In genomic region chr5:150753463-150753862, GRCh38 we compare ENCODE assay signal across 17 cellular contexts. TPM values are rescaled to one million over a fixed set of nuclear protein-coding genes. Genes with fewer than 3 reads are reported as not detected.
DNase-seq lines count a peak whose midpoint lies in the region; ATAC-seq and TF ChIP-seq lines count a peak whose summit lies in the region.
"Had no signal": no experiment of that assay in that cellular context is flagged by ENCODE, and none has a peak within 500 bp of the region (broad histone marks: within the 10 kb centered on the region; RNA-seq: fewer than 3 reads in every experiment).

No MANE protein-coding gene starts in this region.

- H3K79me1 ChIP-seq in H9 (ENCODE audit: insufficient read depth, low read depth, low read length, poor library complexity, severe bottlenecking), result peaks cover 3% of the 10 kb centered on the region

- H4K91ac ChIP-seq in H9 (ENCODE audit: insufficient read length, low read depth, low read length), result no peak overlapping the region

- no peak overlapping the region for H3K14ac ChIP-seq in H9 (ENCODE audit: insufficient read depth, low read length)

- peak overlapping the region; percentile 8 for H3K4me3 ChIP-seq in Loucy (ENCODE audit: low read length, poor library complexity, severe bottlenecking)
- H3K4me3 ChIP-seq in stomach, result no peak overlapping the region
- no peak overlapping the region for H3K4me3 ChIP-seq in uterus

- H3K27me3 ChIP-seq in Loucy (ENCODE audit: insufficient read depth, low read length, poor library complexity, severe bottlenecking) (no peaks in the 10 kb centered on the region), stomach (no peaks in the 10 kb centered on the region), H9 (ENCODE audit: insufficient read depth, low read length) (no peaks in the 10 kb centered on the region), uterus (no peaks in the 10 kb centered on the region)

- H3K9me3 Mint-ChIP-seq in activated T-cell treated with anti-CD3 and anti-CD28 coated beads, Interleukin-2, amount 50 U/mL, for 72 hours, result no peaks in the 10 kb centered on the region
- H3K9me3 Mint-ChIP-seq in glutamatergic neuron (ENCODE audit: unreplicated experiment) (no peaks in the 10 kb centered on the region), H9 (no peaks in the 10 kb centered on the region; a peak in 1 of 5 replicates)

- H2AK5ac ChIP-seq in H9 (ENCODE audit: insufficient read length, low read length), result no peak overlapping the region

- no peaks in the 10 kb centered on the region for H3K9me3 ChIP-seq in Loucy (ENCODE audit: insufficient read depth, low read depth, low read length)
- no peaks in the 10 kb centered on the region for H3K9me3 ChIP-seq in stomach
- H3K9me3 ChIP-seq in H9 (ENCODE audit: control insufficient read depth, low read depth, low read length), result no peaks in the 10 kb centered on the region
- H3K9me3 ChIP-seq in uterus, result no peaks in the 10 kb centered on the region

- no peak overlapping the region for H3K4me3 Mint-ChIP-seq in activated T-cell treated with anti-CD3 and anti-CD28 coated beads, Interleukin-2, amount 50 U/mL, for 72 hours
- H3K4me3 Mint-ChIP-seq in glutamatergic neuron (ENCODE audit: unreplicated experiment), result no peak overlapping the region
- no peak overlapping the region for H3K4me3 Mint-ChIP-seq in H9

- no peak overlapping the region for H2BK15ac ChIP-seq in H9 (ENCODE audit: low read depth, low read length)

- H3K23me2 ChIP-seq in H9 (ENCODE audit: insufficient read length, low read depth, low read length, poor library complexity, severe bottlenecking), result peaks cover 4% of the 10 kb centered on the region

- H3K79me2 ChIP-seq in Loucy (ENCODE audit: insufficient read depth, low read length) (peaks cover 95% of the 10 kb centered on the region), H9 (ENCODE audit: insufficient read depth, low read length) (peaks cover 2% of the 10 kb centered on the region; the same call in 1 of the 2 replicates)

- peaks cover 58% of the 10 kb centered on the region for H4K20me1 ChIP-seq in Loucy (ENCODE audit: insufficient read depth, low read length, poor library complexity, severe bottlenecking)
- H4K20me1 ChIP-seq in H9 (ENCODE audit: control insufficient read depth, insufficient read depth, insufficient read length), result no peaks in the 10 kb centered on the region

- TF ChIP-seq POLR2A in stomach (IDR thresholded peaks at IDR 0.05), result no peak
- no peak for TF ChIP-seq POLR2A in uterus (IDR thresholded peaks at IDR 0.05)

- H3K27ac Mint-ChIP-seq in activated T-cell treated with anti-CD3 and anti-CD28 coated beads, Interleukin-2, amount 50 U/mL, for 72 hours, result peak overlapping the region; percentile 43
- H3K27ac Mint-ChIP-seq in glutamatergic neuron (ENCODE audit: unreplicated experiment) (peak overlapping the region; percentile 67), H9 (no peak overlapping the region)

- peaks cover 61% of the 10 kb centered on the region for H3K4me1 Mint-ChIP-seq in activated T-cell treated with anti-CD3 and anti-CD28 coated beads, Interleukin-2, amount 50 U/mL, for 72 hours (ENCODE audit: low read depth)
- H3K4me1 Mint-ChIP-seq in glutamatergic neuron (ENCODE audit: low read depth, unreplicated experiment), result peaks cover 4% of the 10 kb centered on the region
- H3K4me1 Mint-ChIP-seq in H9, result peaks cover 4% of the 10 kb centered on the region in 2 experiments; a peak in 3 of 4 replicates

- H3K4ac ChIP-seq in H9 (ENCODE audit: low read depth, low read length), result no peak overlapping the region

- H3K36me3 ChIP-seq in Loucy (ENCODE audit: insufficient read depth, low read length), result peaks cover 56% of the 10 kb centered on the region
- H3K36me3 ChIP-seq in stomach, result peaks cover 17 to 67% (median 58%) of the 10 kb centered on the region in 4 donors
- no peaks in the 10 kb centered on the region for H3K36me3 ChIP-seq in uterus

- H3K36me3 Mint-ChIP-seq in activated T-cell treated with anti-CD3 and anti-CD28 coated beads, Interleukin-2, amount 50 U/mL, for 72 hours (ENCODE audit: insufficient read depth in 2 of 2), result peaks cover 16 to 40% of the 10 kb centered on the region in 2 donors
- H3K36me3 Mint-ChIP-seq in glutamatergic neuron (ENCODE audit: unreplicated experiment) (no peaks in the 10 kb centered on the region), H9 (ENCODE audit: insufficient read depth in 1 of 3, low read depth in 3 of 3) (peaks cover 34 to 57% (median 54%) of the 10 kb centered on the region in 3 experiments; a peak in 6 of 7 replicates)

- H3K56ac ChIP-seq in H9 (ENCODE audit: insufficient read length, low read depth, low read length), result no peak overlapping the region

- H3K9ac ChIP-seq in Loucy (ENCODE audit: low read depth, low read length, poor library complexity, severe bottlenecking), result no peak overlapping the region
- H3K9ac ChIP-seq in H9 (ENCODE audit: extremely low read depth, insufficient read length, low read length), result no peak overlapping the region
- H3K9ac ChIP-seq: KMS-11 had no signal

- H2BK20ac ChIP-seq in H9 (ENCODE audit: low read depth, low read length, poor library complexity, severe bottlenecking), result no peak overlapping the region

- H3T11ph ChIP-seq in H9 (ENCODE audit: low read length), result no peak overlapping the region

- TF ChIP-seq CTCF in Loucy (conservative IDR thresholded peaks at IDR 0.05; ENCODE audit: low read length), result no peak
- no peak for TF ChIP-seq CTCF in glutamatergic neuron (IDR thresholded peaks at IDR 0.05; ENCODE audit: partially characterized antibody, unreplicated experiment)
- TF ChIP-seq CTCF in stomach (IDR thresholded peaks at IDR 0.05), result no peak
- TF ChIP-seq CTCF in H9 (conservative IDR thresholded peaks at IDR 0.05), result no peak
- no peak for TF ChIP-seq CTCF in uterus (IDR thresholded peaks at IDR 0.05)

- no peak overlapping the region for H2AFZ ChIP-seq in Loucy (ENCODE audit: low read length)
- H2AFZ ChIP-seq in H9 (ENCODE audit: low read length), result no peak overlapping the region

- no peak for DNase-seq in activated T-cell treated with anti-CD3 and anti-CD28 coated beads, Interleukin-2, amount 50 U/mL, for 72 hours
- DNase-seq in activated T-cell treated with anti-CD3 and anti-CD28 coated beads for 4 hours, result no peak
- DNase-seq in glutamatergic neuron, result no peak
- no peak for DNase-seq in stomach
- DNase-seq in H9, result no peak
- DNase-seq in uterus, result no peak
- DNase-seq: COR-L47, DND-41, GOT3, NCI-H1694 treated with DMSO at 0.1 percent for 48 hours, NCI-H446, NCI-H526, OCI-M1 had no signal

- H4K8ac ChIP-seq in H9 (replicated peaks; ENCODE audit: insufficient read length, low read depth, low read length), result no peak overlapping the region

- H4K5ac ChIP-seq in H9 (ENCODE audit: insufficient read length, low read depth, low read length), result no peak overlapping the region

- no peak overlapping the region for H2BK12ac ChIP-seq in H9 (ENCODE audit: insufficient read length, low read depth, low read length)

- H3K27me3 Mint-ChIP-seq in activated T-cell treated with anti-CD3 and anti-CD28 coated beads, Interleukin-2, amount 50 U/mL, for 72 hours (ENCODE audit: low read depth), result no peaks in the 10 kb centered on the region
- H3K27me3 Mint-ChIP-seq in glutamatergic neuron (ENCODE audit: unreplicated experiment) (no peaks in the 10 kb centered on the region), H9 (ENCODE audit: low read depth) (no peaks in the 10 kb centered on the region)

- no peak overlapping the region for H3K23ac ChIP-seq in H9 (ENCODE audit: insufficient read length, low read depth, low read length)

- ATAC-seq in activated T-cell treated with anti-CD3 and anti-CD28 coated beads, Interleukin-2, amount 50 U/mL, for 72 hours (replicated peaks in 1 of 2), result no peak
- no peak for ATAC-seq in GM21576 (IDR thresholded peaks at IDR 0.05; ENCODE audit: unreplicated experiment)
- ATAC-seq: HCT116 had no signal

- H3F3A ChIP-seq in Loucy (ENCODE audit: low read depth), result no peaks in the 10 kb centered on the region

- intact Hi-C loops in stomach (cut with DNase I; ENCODE audit: low total_unique reads), result no loop called here
- intact Hi-C loops in uterus (cut with DNase I; ENCODE audit: low total_unique reads), result no loop called here

- H3K27ac ChIP-seq in stomach (peak overlapping the region in 4 of 5 donors; percentile 58 to 79 (median 71)), H9 (ENCODE audit: insufficient read length, low read depth, low read length) (no peak overlapping the region), uterus (no peak overlapping the region)
- H3K27ac ChIP-seq: KMS-11 had no signal

- peak overlapping the region; percentile 58 for H3K4me2 ChIP-seq in Loucy (ENCODE audit: low read depth, low read length, poor library complexity, severe bottlenecking)
- no peak overlapping the region for H3K4me2 ChIP-seq in H9 (ENCODE audit: insufficient read depth, insufficient read length, low read length)
- H3K4me2 ChIP-seq: KMS-11 had no signal

- WGBS in stomach, 5 donors, result 48 to 78% (median 60%) methylated on average over 5 of the region's 5 CpGs
- no CpG with 5 or more reads among the region's 5 CpGs for WGBS in H9 (ENCODE audit: extremely low coverage, insufficient read length, low lambda C conversion rate)

- H3K18ac ChIP-seq in H9 (ENCODE audit: insufficient read length, low read depth, low read length), result no peak overlapping the region

- H3K4me1 ChIP-seq in Loucy (ENCODE audit: insufficient read depth, low read length, poor library complexity, severe bottlenecking), result peaks cover 56% of the 10 kb centered on the region
- H3K4me1 ChIP-seq in stomach, result peaks cover 32 to 92% (median 70%) of the 10 kb centered on the region in 4 donors
- H3K4me1 ChIP-seq in H9 (ENCODE audit: insufficient read depth, low read length), result no peaks in the 10 kb centered on the region
- H3K4me1 ChIP-seq in uterus, result peaks cover 0 to 8% of the 10 kb centered on the region in 2 donors

- H2BK120ac ChIP-seq in H9 (ENCODE audit: low read depth, low read length, poor library complexity, severe bottlenecking), result no peak overlapping the region

- no peak overlapping the region for H2BK5ac ChIP-seq in H9 (ENCODE audit: insufficient read length, low read length)

- TF ChIP-seq EP300 in stomach (IDR thresholded peaks at IDR 0.05), result no peak

- H3K9me2 ChIP-seq in Loucy (replicated peaks; ENCODE audit: low read depth, low read length), result no peaks in the 10 kb centered on the region

RNA-seq across cellular contexts. Expression of gene DCTN4, which starts 5.4 kb away (rescaled TPM):
- total RNA-seq in activated T-cell treated with anti-CD3 and anti-CD28 coated beads, Interleukin-2, amount 50 U/mL, for 72 hours, result 10 to 100 TPM; 58.1 to 61.5 TPM
- total RNA-seq in glutamatergic neuron (ENCODE audit: unreplicated experiment), result 92.1 TPM
- total RNA-seq in stomach, result 100 to 1,000 TPM in 1 of 5 donors, 10 to 100 TPM in 4; 27.7 to 113 (median 54.7) TPM
- polyA plus RNA-seq in stomach, result 10 to 100 TPM; 16.1 to 30.7 (median 18.1) TPM
- total RNA-seq in H9 (2021), result 45.1 and 48.5 TPM in 2 replicates
- 10 to 100 TPM; 33.3 to 82.7 (median 62.3) TPM for total RNA-seq in uterus

RNA-seq across cellular contexts. Expression of gene SMIM3, which starts 25.1 kb away (rescaled TPM):
- 10 to 100 TPM; 24.7 to 38.0 TPM for total RNA-seq in activated T-cell treated with anti-CD3 and anti-CD28 coated beads, Interleukin-2, amount 50 U/mL, for 72 hours
- total RNA-seq in glutamatergic neuron (ENCODE audit: unreplicated experiment) (0.51 TPM), stomach (10 to 100 TPM in 4 of 5 donors, 1 to 10 TPM in 1; 9.9 to 63.8 (median 24.2) TPM), H9 (2021) (42.0 and 42.5 TPM in 2 replicates), uterus (10 to 100 TPM in 3 of 4 donors, 1 to 10 TPM in 1; 2.6 to 55.9 (median 32.1) TPM)
- 10 to 100 TPM; 15.8 to 47.5 (median 46.9) TPM for polyA plus RNA-seq in stomach

RNA-seq across cellular contexts. Expression of gene RBM22, which starts 52.6 kb away (rescaled TPM):
- total RNA-seq in activated T-cell treated with anti-CD3 and anti-CD28 coated beads, Interleukin-2, amount 50 U/mL, for 72 hours, result 10 to 100 TPM; 86.2 to 97.2 TPM
- total RNA-seq in glutamatergic neuron (ENCODE audit: unreplicated experiment), result 39.3 TPM
- 100 to 1,000 TPM in 1 of 5 donors, 10 to 100 TPM in 4; 22.8 to 116 (median 27.9) TPM for total RNA-seq in stomach
- 10 to 100 TPM; 18.9 to 28.0 (median 23.9) TPM for polyA plus RNA-seq in stomach
- 44.9 and 47.0 TPM in 2 replicates for total RNA-seq in H9 (2021)
- 10 to 100 TPM; 38.2 to 58.4 (median 43.2) TPM for total RNA-seq in uterus

Comparison
In these comparisons a context has a peak if more than half of its experiments do, and no peak if none do; other contexts are left out.
1. H3K27ac Mint-ChIP-seq: peak in activated T-cell treated with anti-CD3 and anti-CD28 coated beads, Interleukin-2, amount 50 U/mL, for 72 hours (single experiment) and glutamatergic neuron (single experiment); none in H9 (0 of 3).
2. H3K27ac ChIP-seq: peak in stomach (4 of 5); none in H9 (single experiment) and uterus (0 of 2).